13 cellular contexts compared by ENCODE assay signal in genomic region chr11:77175021-77175842, GRCh38. TPM values are rescaled to one million over a fixed set of nuclear protein-coding genes. Genes with fewer than 3 reads are reported as not detected.
DNase-seq lines count a peak whose midpoint lies in the region; ATAC-seq, FAIRE-seq and TF ChIP-seq lines count a peak whose summit lies in the region.
"Had no signal": no experiment of that assay in that cellular context is flagged by ENCODE, and none has a peak within 500 bp of the region (broad histone marks: within the 10 kb centered on the region; RNA-seq: fewer than 3 reads in every experiment).

No MANE protein-coding gene starts in this region.

- no peak overlapping the region for H3K4me3 ChIP-seq in GM12878
- peak overlapping the region; percentile 6 for H3K4me3 ChIP-seq in lower lobe of right lung
- H3K4me3 ChIP-seq in osteoblast (ENCODE audit: insufficient read depth, low read length): no peak overlapping the region
- H3K4me3 ChIP-seq: skin epidermis had no signal

- WGBS in GM12878 (ENCODE audit: insufficient coverage, insufficient replicate concordance, low lambda C conversion rate, missing lambda C conversion rate): 37% methylated on average over 15 of the region's 15 CpGs

- H3K4me1 ChIP-seq in GM12878 (ENCODE audit: control insufficient read depth, insufficient read depth, low read length) (peaks cover 7% of the 10 kb centered on the region), lower lobe of right lung (no peaks in the 10 kb centered on the region), osteoblast (ENCODE audit: insufficient read depth, low read length) (no peaks in the 10 kb centered on the region)

- H2AFZ ChIP-seq in GM12878 (ENCODE audit: control insufficient read depth, low read depth, low read length) (peak overlapping the region; percentile 31), osteoblast (ENCODE audit: low read length) (no peak overlapping the region)

- no peaks in the 10 kb centered on the region for H3K36me3 ChIP-seq in GM12878 (ENCODE audit: control insufficient read depth in 2 of 2, insufficient read depth in 2 of 2, low read length in 1 of 2)
- H3K36me3 ChIP-seq in lower lobe of right lung: no peaks in the 10 kb centered on the region
- H3K36me3 ChIP-seq in osteoblast (ENCODE audit: insufficient read depth, low read length): no peaks in the 10 kb centered on the region

- H3K4me2 ChIP-seq in GM12878 (ENCODE audit: control insufficient read depth, insufficient read depth) (no peak overlapping the region), osteoblast (ENCODE audit: insufficient read depth, low read length) (no peak overlapping the region)

- no peak for TF ChIP-seq EP300 in GM12878 (IDR thresholded peaks at IDR 0.05; ENCODE audit: borderline replicate concordance in 1 of 2, control insufficient read depth in 1 of 2, low read depth in 2 of 2, low read length in 2 of 2)

- RAD21 ChIA-PET in GM12878 (lab: Charles Lee; ENCODE audit: unreplicated experiment): no interaction called here

- TF ChIP-seq RAD21 in GM12878 (IDR thresholded peaks at IDR 0.05; ENCODE audit: insufficient read depth, low read depth, low read length): no peak

- no TSS peak for BruUV-seq in GM12878 (replicated peaks; lab: Mats Ljungman, UMichigan)

- ATAC-seq in GM12878: peak; percentile 26; the same call in 2 of the 3 replicates
- peak in 1 of 2 donors; percentile 5 for ATAC-seq in lower lobe of right lung
- no peak for ATAC-seq in HG02840 (IDR thresholded peaks at IDR 0.05; ENCODE audit: low FRiP score, unreplicated experiment)

- no peaks in the 10 kb centered on the region for H3K79me2 ChIP-seq in GM12878 (ENCODE audit: control insufficient read depth, insufficient read depth, low read length)
- H3K79me2 ChIP-seq in osteoblast (ENCODE audit: insufficient read depth, low read length): no peaks in the 10 kb centered on the region

- no peak for TF ChIP-seq POLR2A in GM12878 (IDR thresholded peaks at IDR 0.05; ENCODE audit: low read depth, low read length)

- DNase-seq in SKM-1 (lab: John Stamatoyannopoulos, UW; ENCODE audit: unreplicated experiment): peak; percentile 5
- DNase-seq in SKM-1 treated with dmso at 0.1 percent for 144 hours (lab: John Stamatoyannopoulos, UW; ENCODE audit: unreplicated experiment): no peak
- DNase-seq in GM12878 (ENCODE audit: low read depth, low spot score): no peak
- no peak for DNase-seq in lower lobe of right lung
- peak in 9 of 49 donors; percentile 8 to 27 (median 16) for DNase-seq in substantia nigra (lab: John Stamatoyannopoulos, UW)
- DNase-seq in osteoblast (ENCODE audit: insufficient read length, low spot score, missing footprints): no peak
- no peak for DNase-seq in frontal cortex (ENCODE audit: low spot score in 2 of 2)
- DNase-seq: 8988T; activated CD4-positive, alpha-beta T cell treated with anti-CD3 and anti-CD28 coated beads, Interleukin-2, amount 50 U/mL, for 1 hour; T1000 had no signal

- H3K9ac ChIP-seq in GM12878 (ENCODE audit: control insufficient read depth, insufficient read depth, low read length): no peak overlapping the region

- SMC1A ChIA-PET in GM12878 (lab: Charles Lee; ENCODE audit: uncharacterized antibody, unreplicated experiment): no interaction called here

- in situ Hi-C loops in GM12878 (cut with MboI): no loop called here

- POLR2A ChIA-PET in GM12878 (lab: Charles Lee): no interaction called here

- no peak for FAIRE-seq in GM12878 (lab: Jason Lieb, UNC)
- FAIRE-seq in frontal cortex (lab: Jason Lieb, UNC): no peak
- FAIRE-seq: HTR-8/SVneo had no signal

- H3K9me3 ChIP-seq in GM12878 (replicated peaks; ENCODE audit: control insufficient read depth, insufficient read depth, low read length): no peaks in the 10 kb centered on the region
- H3K9me3 ChIP-seq in lower lobe of right lung: no peaks in the 10 kb centered on the region
- H3K9me3 ChIP-seq in osteoblast (ENCODE audit: low read depth, low read length): no peaks in the 10 kb centered on the region

- H4K20me1 ChIP-seq in GM12878 (ENCODE audit: control insufficient read depth, insufficient read depth): no peaks in the 10 kb centered on the region
- H4K20me1 ChIP-seq in osteoblast (ENCODE audit: insufficient read depth, low read length): no peaks in the 10 kb centered on the region

- H3K27ac ChIP-seq in GM12878 (ENCODE audit: control insufficient read depth, insufficient read depth) (no peak overlapping the region), lower lobe of right lung (peak overlapping the region; percentile 31), substantia nigra (ENCODE audit: low read depth, low read length, poor library complexity, severe bottlenecking) (peak overlapping the region; percentile 50), osteoblast (ENCODE audit: low read depth, low read length) (no peak overlapping the region)

- intact Hi-C loops in GM12878 (cut with micrococcal nuclease; ENCODE audit: unreplicated experiment) (no loop called here), lower lobe of right lung (cut with DNase I) (no loop called here)

- H3K27me3 ChIP-seq in GM12878 (replicated peaks in 1 of 2; ENCODE audit: control insufficient read depth in 2 of 2, insufficient read depth in 2 of 2, low read length in 1 of 2) (no peaks in the 10 kb centered on the region; a peak in 1 of 4 replicates), lower lobe of right lung (ENCODE audit: low read depth) (no peaks in the 10 kb centered on the region), osteoblast (ENCODE audit: insufficient read depth, low read length) (no peaks in the 10 kb centered on the region)

- TF ChIP-seq CTCF in GM12878 (IDR thresholded peaks at IDR 0.05 in 2 of 3, conservative IDR thresholded peaks at IDR 0.05 in 1 of 3; ENCODE audit: control insufficient read depth in 2 of 3, extremely low read depth in 1 of 3, insufficient read depth in 1 of 3, low read depth in 3 of 3, low read length in 3 of 3) (no peak), lower lobe of right lung (IDR thresholded peaks at IDR 0.05) (no peak), osteoblast (IDR thresholded peaks at IDR 0.05; ENCODE audit: extremely low read depth, low read depth, low read length) (no peak)

- CTCF ChIA-PET in GM12878 (lab: Yijun Ruan, JAX): interaction anchor here (0.6 kb wide), 1 partner anchor 800 kb away, joined by 3 read pairs; no protein-coding TSS in a partner anchor

TF ChIP-seq in GM12878, 131 proteins besides CTCF, POLR2A, EP300 and RAD21 (continues in another document):
- TF ChIP-seq ZSCAN29 (IDR thresholded peaks at IDR 0.05): no peak
- no peak for TF ChIP-seq MYC (IDR thresholded peaks at IDR 0.05; ENCODE audit: insufficient read depth, insufficient read length, insufficient replicate concordance, low read length, severe bottlenecking)
- TF ChIP-seq RELA (IDR thresholded peaks at IDR 0.05; ENCODE audit: borderline replicate concordance, partially characterized antibody): no peak
- no peak for TF ChIP-seq USF1 (IDR thresholded peaks at IDR 0.05; ENCODE audit: borderline replicate concordance, extremely low read length, insufficient read depth, low read depth, low read length)
- TF ChIP-seq TCF7 (IDR thresholded peaks at IDR 0.05; ENCODE audit: borderline replicate concordance): no peak
- TF ChIP-seq ZNF384 (IDR thresholded peaks at IDR 0.05; ENCODE audit: borderline replicate concordance, low read depth, low read length): no peak

RNA-seq across cellular contexts. Expression of gene MYO7A, which starts 47.2 kb away (rescaled TPM):
- total RNA-seq in GM12878 (2013; cell fraction: nucleolus; rRNA removed): 0.13 TPM in 1 of 2 replicates, not detected in the other
- total RNA-seq in GM12878 (2014; rRNA removed) (not detected in 2 replicates), GM12878 (2014; rRNA removed; fragmentation: Illumina TruSeq; extraction: Trizol) (not detected in 2 replicates), GM12878 (2021) (0.21 and 0.24 TPM in 2 replicates), lower lobe of right lung (5.5 TPM), osteoblast (under 0.01 TPM in 2 replicates), frontal cortex (0.82 TPM)
- polyA plus RNA-seq in GM12878 (2011; ENCODE audit: low read depth): not detected
- polyA plus RNA-seq in GM12878 (2011; rRNA removed) (0.04 TPM in 1 of 2 replicates, not detected in the other), GM12878 (2014; fragmentation: Illumina TruSeq; extraction: Trizol) (0.01 TPM in 1 of 2 replicates, not detected in the other), GM12878 (2014; fragmentation: Nextera tagmentation; extraction: Ambion mirVana) (not detected), GM12878 (2014; rRNA removed) (0.04 TPM in 1 of 2 replicates, not detected in the other), GM12878 (2016; fragmentation: Nextera tagmentation; extraction: Ambion mirVana) (not detected)
- 0.02 TPM in 1 of 2 replicates, not detected in the other for polyA plus RNA-seq in GM12878 (2011; cell fraction: cytosol; rRNA removed)
- polyA plus RNA-seq in GM12878 (2011; cell fraction: nucleus; rRNA removed): 0.06 and 0.07 TPM in 2 replicates
- 0.03 TPM in 1 of 2 replicates, not detected in the other for polyA plus RNA-seq in GM12878 (2012)
- not detected in 2 replicates for polyA minus RNA-seq in GM12878 (2011; rRNA and poly(A)+ RNA removed)
- not detected in 2 replicates for polyA minus RNA-seq in GM12878 (2011; cell fraction: cytosol; rRNA and poly(A)+ RNA removed)
- polyA minus RNA-seq in GM12878 (2011; cell fraction: nucleus; rRNA and poly(A)+ RNA removed): 0.10 TPM in 1 of 2 replicates, not detected in the other

Comparison
In these comparisons a context has a peak if more than half of its experiments do, and no peak if none do; other contexts are left out.
1. H3K27ac ChIP-seq: peak in lower lobe of right lung (single experiment) and substantia nigra (single experiment); none in GM12878 (single experiment) and osteoblast (single experiment).